1 cellular context compared by ENCODE assay signal in the genomic region with DNA sequence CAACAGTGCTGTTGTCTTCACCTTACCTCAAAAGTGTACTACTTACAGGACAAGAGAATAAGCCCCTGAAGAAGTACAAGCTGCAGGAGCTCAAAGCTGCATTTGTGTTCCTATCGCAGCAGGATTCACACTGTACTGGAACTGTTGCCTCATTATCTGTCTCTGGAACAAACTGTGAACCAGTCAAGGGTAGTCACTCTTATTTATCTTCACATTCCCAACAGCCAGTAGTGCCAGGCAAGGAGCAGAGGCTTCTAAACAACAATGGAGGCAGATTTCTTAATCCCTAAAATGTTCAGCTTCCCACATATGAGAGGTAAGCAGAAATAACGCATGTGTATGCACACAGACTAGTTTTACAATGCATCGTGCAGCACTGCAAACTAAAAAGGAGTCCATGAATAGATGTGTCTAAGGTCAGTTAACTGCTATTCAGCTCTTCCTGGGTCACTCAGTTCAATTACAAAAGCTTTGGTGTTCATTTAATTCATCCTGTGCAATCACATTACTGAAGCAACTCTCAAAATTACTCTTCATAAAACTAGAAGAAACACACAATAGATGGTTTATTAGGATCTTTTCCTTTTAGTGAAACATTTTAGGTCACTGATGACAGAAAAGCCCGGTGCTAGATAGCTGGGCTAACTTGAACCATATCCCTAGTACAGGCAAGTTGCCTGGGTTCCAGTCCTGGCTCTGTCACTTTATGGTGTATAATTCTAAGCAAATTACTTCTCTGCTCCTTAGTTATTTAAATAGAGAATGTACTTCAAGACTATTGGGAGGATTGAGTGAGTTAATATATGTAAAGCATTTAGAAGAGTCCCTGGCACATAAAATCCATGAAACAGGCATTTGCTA.
TF ChIP-seq lines count a peak whose summit lies in the region.

No MANE protein-coding gene starts in this region.

TF ChIP-seq in A549, 52 proteins besides CTCF, POLR2A, EP300 and RAD21 (continued from another document):
- TF ChIP-seq HOXB5 (CRISPR knock-in tag; IDR thresholded peaks at IDR 0.05) (no peak), PHF8 (IDR thresholded peaks at IDR 0.05; ENCODE audit: borderline replicate concordance, low read depth) (no peak), RNF2 (IDR thresholded peaks at IDR 0.05; ENCODE audit: borderline replicate concordance, low read depth) (no peak), FOXS1 (CRISPR knock-in tag; IDR thresholded peaks at IDR 0.05) (no peak)
- TF ChIP-seq, protein P1, sequence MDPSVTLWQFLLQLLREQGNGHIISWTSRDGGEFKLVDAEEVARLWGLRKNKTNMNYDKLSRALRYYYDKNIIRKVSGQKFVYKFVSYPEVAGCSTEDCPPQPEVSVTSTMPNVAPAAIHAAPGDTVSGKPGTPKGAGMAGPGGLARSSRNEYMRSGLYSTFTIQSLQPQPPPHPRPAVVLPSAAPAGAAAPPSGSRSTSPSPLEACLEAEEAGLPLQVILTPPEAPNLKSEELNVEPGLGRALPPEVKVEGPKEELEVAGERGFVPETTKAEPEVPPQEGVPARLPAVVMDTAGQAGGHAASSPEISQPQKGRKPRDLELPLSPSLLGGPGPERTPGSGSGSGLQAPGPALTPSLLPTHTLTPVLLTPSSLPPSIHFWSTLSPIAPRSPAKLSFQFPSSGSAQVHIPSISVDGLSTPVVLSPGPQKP (IDR thresholded peaks at IDR 0.05; ENCODE audit: low read depth, low read length) = no peak
TF ChIP-seq in A549: peak in this region for 0.
